ENCODE assay signal across 2 cellular contexts in the genomic region with DNA sequence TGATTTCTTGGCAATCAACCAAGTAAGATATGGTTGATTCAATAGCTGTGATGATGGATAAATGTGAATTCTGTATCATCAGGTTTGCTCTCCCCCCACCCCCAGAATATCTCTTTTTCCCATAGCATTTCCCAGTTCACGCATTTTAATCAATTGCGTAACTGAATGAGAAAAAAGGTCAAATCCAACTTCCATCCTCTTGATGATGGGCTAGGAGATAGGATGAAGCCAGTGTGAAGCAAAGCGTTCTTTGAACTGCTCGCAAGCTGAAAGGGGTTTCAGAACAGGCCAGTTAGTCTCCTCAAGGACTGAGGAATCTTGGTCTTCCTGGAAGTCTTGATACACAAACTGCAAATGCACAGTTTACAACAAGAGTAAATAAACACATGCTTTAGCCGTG.
TF ChIP-seq lines count a peak whose summit lies in the region.

No MANE protein-coding gene starts in this region.

TF ChIP-seq in GM23338, 12 proteins besides CTCF, POLR2A, EP300 and RAD21 (continues in another document):
- TF ChIP-seq ZNF462 (CRISPR knock-in tag; IDR thresholded peaks at IDR 0.05) (no peak), JUNB (IDR thresholded peaks at IDR 0.05; ENCODE audit: unreplicated experiment) (no peak), EZH2phosphoT487 (IDR thresholded peaks at IDR 0.05; ENCODE audit: unreplicated experiment) (no peak), REST (IDR thresholded peaks at IDR 0.05; ENCODE audit: unreplicated experiment) (no peak), ZNF331 (CRISPR knock-in tag; IDR thresholded peaks at IDR 0.05; ENCODE audit: low read depth) (no peak), NANOG (IDR thresholded peaks at IDR 0.05; ENCODE audit: borderline replicate concordance) (no peak), STAT1 (IDR thresholded peaks at IDR 0.05; ENCODE audit: unreplicated experiment) (no peak), POLR2AphosphoS5 (IDR thresholded peaks at IDR 0.05; ENCODE audit: low read depth) (no peak), EZH2 (IDR thresholded peaks at IDR 0.05; ENCODE audit: low read depth, unreplicated experiment) (no peak), CREB1 (CRISPR knock-in tag; IDR thresholded peaks at IDR 0.05; ENCODE audit: low read depth) (no peak), ZNF114 (CRISPR knock-in tag; IDR thresholded peaks at IDR 0.05) (no peak)

TF ChIP-seq in H1, 55 proteins besides CTCF, POLR2A, EP300 and RAD21:
- TF ChIP-seq CEBPB (IDR thresholded peaks at IDR 0.05; ENCODE audit: low read depth, low read length) (peak; percentile 42; the same call in 1 of the 2 replicates), SIX5 (IDR thresholded peaks at IDR 0.05; ENCODE audit: low read depth, low read length) (no peak)
